In the genomic region with DNA sequence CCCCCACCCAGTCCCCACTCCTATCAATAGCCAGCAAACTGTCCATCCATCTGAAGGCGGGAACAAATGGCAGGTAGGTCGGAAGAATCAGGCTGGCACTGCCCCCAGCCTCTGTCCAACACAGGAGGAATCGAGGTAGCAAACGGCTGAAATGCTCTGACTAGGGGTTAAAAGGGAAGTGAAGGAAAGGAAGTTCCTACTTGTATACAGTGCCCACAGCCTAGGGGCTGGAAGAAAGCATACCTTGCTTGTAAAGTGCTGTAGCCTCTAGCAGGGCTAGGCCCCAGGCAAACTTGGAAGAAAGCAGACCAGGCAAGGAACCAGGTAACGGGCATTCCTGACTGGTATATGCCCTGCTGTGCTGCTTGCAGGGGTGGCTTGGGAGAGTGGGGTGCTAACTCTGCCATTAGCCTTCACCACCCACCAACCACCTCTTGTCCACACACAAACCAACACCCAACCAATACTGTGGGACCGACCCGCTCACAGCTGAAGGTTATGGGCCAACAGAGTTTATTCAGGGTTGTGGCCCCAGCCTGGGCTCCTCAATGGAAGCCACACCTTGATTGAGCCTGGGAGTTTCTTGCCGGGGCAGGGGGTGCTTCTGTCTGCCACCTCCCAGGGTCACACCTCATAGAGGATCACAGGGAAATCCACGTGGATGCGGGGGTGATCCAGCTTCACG, we compare ENCODE assay signal across 22 cellular contexts. TPM values are rescaled to one million over a fixed set of nuclear protein-coding genes. Genes with fewer than 3 reads are reported as not detected.
DNase-seq lines count a peak whose midpoint lies in the region; ATAC-seq and TF ChIP-seq lines count a peak whose summit lies in the region.
"Had no signal": no experiment of that assay in that cellular context is flagged by ENCODE, and none has a peak within 500 bp of the region (broad histone marks: within the 10 kb centered on the region; RNA-seq: fewer than 3 reads in every experiment).

No MANE protein-coding gene starts in this region.

- no peaks in the 10 kb centered on the region for H3K36me3 Mint-ChIP-seq in activated naive CD4-positive, alpha-beta T cell treated with anti-CD3 and anti-CD28 coated beads, Interleukin-2, amount 50 U/mL, for 24 hours
- H3K36me3 Mint-ChIP-seq in endothelial cell (ENCODE audit: low read depth, unreplicated experiment) = peaks cover 13% of the 10 kb centered on the region
- peaks cover 52% of the 10 kb centered on the region for H3K36me3 Mint-ChIP-seq in stimulated activated effector memory CD8-positive, alpha-beta T cell treated with anti-CD3 and anti-CD28 coated beads, Interleukin-12 subunit alpha, Interleukin-12 subunit beta, amount 100 ng/mL, for 72 hours

- H3K27me3 ChIP-seq in HL-60 (ENCODE audit: insufficient read depth, poor library complexity, severe bottlenecking) = no peaks in the 10 kb centered on the region
- H3K27me3 ChIP-seq: brain microvascular endothelial cell, suprapubic skin had no signal

- peak overlapping the region; percentile 79 for H3K27ac Mint-ChIP-seq in activated naive CD4-positive, alpha-beta T cell treated with anti-CD3 and anti-CD28 coated beads, Interleukin-2, amount 50 U/mL, for 24 hours
- peak overlapping the region; percentile 70 for H3K27ac Mint-ChIP-seq in endothelial cell (ENCODE audit: unreplicated experiment)
- H3K27ac Mint-ChIP-seq in stimulated activated effector memory CD8-positive, alpha-beta T cell treated with anti-CD3 and anti-CD28 coated beads, Interleukin-12 subunit alpha, Interleukin-12 subunit beta, amount 100 ng/mL, for 72 hours = peak overlapping the region; percentile 91
- H3K27ac Mint-ChIP-seq in stimulated activated naive CD8-positive, alpha-beta T cell treated with anti-CD3 and anti-CD28 coated beads, Interleukin-15, amount 100 ng/mL, for 72 hours = peak overlapping the region in 1 of 2 donors; percentile 3
- H3K27ac Mint-ChIP-seq: activated naive CD8-positive, alpha-beta T cell treated with anti-CD3 and anti-CD28 coated beads for 36 hours had no signal

- H3K27me3 Mint-ChIP-seq in activated naive CD4-positive, alpha-beta T cell treated with anti-CD3 and anti-CD28 coated beads, Interleukin-2, amount 50 U/mL, for 24 hours = no peaks in the 10 kb centered on the region
- H3K27me3 Mint-ChIP-seq in endothelial cell (ENCODE audit: unreplicated experiment) = peaks cover 7% of the 10 kb centered on the region
- H3K27me3 Mint-ChIP-seq in stimulated activated naive CD8-positive, alpha-beta T cell treated with anti-CD3 and anti-CD28 coated beads, Interleukin-15, amount 100 ng/mL, for 72 hours = no peaks in the 10 kb centered on the region
- H3K27me3 Mint-ChIP-seq: activated naive CD8-positive, alpha-beta T cell treated with anti-CD3 and anti-CD28 coated beads for 36 hours had no signal

- TF ChIP-seq CTCF in HL-60 (IDR thresholded peaks at IDR 0.05; ENCODE audit: insufficient read depth, low read length) (no peak), endothelial cell (IDR thresholded peaks at IDR 0.05; ENCODE audit: unreplicated experiment) (no peak)

- H3K27ac ChIP-seq in HL-60 (replicated peaks) = peak overlapping the region; percentile 50
- H3K27ac ChIP-seq: brain microvascular endothelial cell, PC-9, suprapubic skin had no signal

- H3K4me3 ChIP-seq in HL-60 (replicated peaks; ENCODE audit: insufficient read depth, low read length) = no peak overlapping the region
- H3K4me3 ChIP-seq: PC-9, prostate gland, suprapubic skin had no signal

- H3K4me3 Mint-ChIP-seq in activated naive CD4-positive, alpha-beta T cell treated with anti-CD3 and anti-CD28 coated beads, Interleukin-2, amount 50 U/mL, for 24 hours = no peak overlapping the region
- H3K4me3 Mint-ChIP-seq in endothelial cell (ENCODE audit: unreplicated experiment) = no peak overlapping the region
- no peak overlapping the region for H3K4me3 Mint-ChIP-seq in stimulated activated effector memory CD8-positive, alpha-beta T cell treated with anti-CD3 and anti-CD28 coated beads, Interleukin-12 subunit alpha, Interleukin-12 subunit beta, amount 100 ng/mL, for 72 hours
- no peak overlapping the region for H3K4me3 Mint-ChIP-seq in stimulated activated naive CD8-positive, alpha-beta T cell treated with anti-CD3 and anti-CD28 coated beads, Interleukin-15, amount 100 ng/mL, for 72 hours
- H3K4me3 Mint-ChIP-seq: activated naive CD8-positive, alpha-beta T cell treated with anti-CD3 and anti-CD28 coated beads for 36 hours had no signal

- H3K4me1 Mint-ChIP-seq in activated naive CD4-positive, alpha-beta T cell treated with anti-CD3 and anti-CD28 coated beads, Interleukin-2, amount 50 U/mL, for 24 hours = peaks cover 25% of the 10 kb centered on the region
- H3K4me1 Mint-ChIP-seq in endothelial cell (ENCODE audit: unreplicated experiment) = peaks cover 32% of the 10 kb centered on the region
- peaks cover 31% of the 10 kb centered on the region for H3K4me1 Mint-ChIP-seq in stimulated activated effector memory CD8-positive, alpha-beta T cell treated with anti-CD3 and anti-CD28 coated beads, Interleukin-12 subunit alpha, Interleukin-12 subunit beta, amount 100 ng/mL, for 72 hours
- H3K4me1 Mint-ChIP-seq in stimulated activated naive CD8-positive, alpha-beta T cell treated with anti-CD3 and anti-CD28 coated beads, Interleukin-15, amount 100 ng/mL, for 72 hours = peaks cover 64% of the 10 kb centered on the region

- no peaks in the 10 kb centered on the region for H3K9me3 Mint-ChIP-seq in activated naive CD4-positive, alpha-beta T cell treated with anti-CD3 and anti-CD28 coated beads, Interleukin-2, amount 50 U/mL, for 24 hours
- H3K9me3 Mint-ChIP-seq in endothelial cell (ENCODE audit: unreplicated experiment) = no peaks in the 10 kb centered on the region
- no peaks in the 10 kb centered on the region for H3K9me3 Mint-ChIP-seq in stimulated activated effector memory CD8-positive, alpha-beta T cell treated with anti-CD3 and anti-CD28 coated beads, Interleukin-12 subunit alpha, Interleukin-12 subunit beta, amount 100 ng/mL, for 72 hours
- no peaks in the 10 kb centered on the region for H3K9me3 Mint-ChIP-seq in stimulated activated naive CD8-positive, alpha-beta T cell treated with anti-CD3 and anti-CD28 coated beads, Interleukin-15, amount 100 ng/mL, for 72 hours
- H3K9me3 Mint-ChIP-seq: activated naive CD8-positive, alpha-beta T cell treated with anti-CD3 and anti-CD28 coated beads for 36 hours; mesothelial cell of epicardium had no signal

- no peak for ATAC-seq in stimulated activated effector memory CD8-positive, alpha-beta T cell treated with anti-CD3 and anti-CD28 coated beads, Interleukin-12 subunit alpha, Interleukin-12 subunit beta, amount 100 ng/mL, for 72 hours
- no peak for ATAC-seq in sciatic nerve
- ATAC-seq in stimulated activated naive CD8-positive, alpha-beta T cell treated with anti-CD3 and anti-CD28 coated beads, Interleukin-15, amount 100 ng/mL, for 72 hours = no peak
- no peak for ATAC-seq in HG03135 (IDR thresholded peaks at IDR 0.05; ENCODE audit: unreplicated experiment)

- DNase-seq in activated naive CD4-positive, alpha-beta T cell (lab: John Stamatoyannopoulos, UW) = no peak
- DNase-seq in HL-60 (ENCODE audit: low read depth in 1 of 2, low spot score in 1 of 2) (peak in 1 of 2 experiments; percentile 64), endothelial cell (ENCODE audit: low spot score) (no peak), sciatic nerve (ENCODE audit: low spot score) (no peak)
- no peak for DNase-seq in stimulated activated effector memory CD8-positive, alpha-beta T cell treated with anti-CD3 and anti-CD28 coated beads, Interleukin-12 subunit alpha, Interleukin-12 subunit beta, amount 100 ng/mL, for 72 hours (ENCODE audit: low spot score in 2 of 2)
- no peak for DNase-seq in stimulated activated naive CD8-positive, alpha-beta T cell treated with anti-CD3 and anti-CD28 coated beads, Interleukin-15, amount 100 ng/mL, for 72 hours
- DNase-seq: ACHN; activated CD4-positive, CD25-positive, alpha-beta regulatory T cell treated with anti-CD3 and anti-CD28 coated beads, Interleukin-2, amount 50 U/mL, for 72 hours; activated naive CD8-positive, alpha-beta T cell treated with anti-CD3 and anti-CD28 coated beads for 36 hours; brain microvascular endothelial cell; foreskin melanocyte; NCI-H187; NCI-H226; PC-9; small intestine; stimulated activated CD4-positive, alpha-beta T cell treated with anti-CD3 and anti-CD28 coated beads, Interleukin-4, amount 100 ng/mL, for 1 hour; T1000 had no signal

- intact Hi-C loops in sciatic nerve (cut with DNase I) = no loop called here

RNA-seq across cellular contexts. Expression of a gene that starts 2.4 kb away (rescaled TPM):
- total RNA-seq in endothelial cell (ENCODE audit: unreplicated experiment) = 36.4 TPM
- total RNA-seq in sciatic nerve = 17.7 TPM

RNA-seq across cellular contexts. Expression of a gene that starts 3.1 kb away (rescaled TPM):
- 214 TPM for total RNA-seq in endothelial cell (ENCODE audit: unreplicated experiment)
- total RNA-seq in sciatic nerve = 48.8 TPM

RNA-seq across cellular contexts. Expression of a gene that starts 15.0 kb away (rescaled TPM):
- total RNA-seq in endothelial cell (ENCODE audit: unreplicated experiment) (14.8 TPM), sciatic nerve (51.0 TPM)

RNA-seq across cellular contexts. Expression of a gene that starts 19.9 kb away (rescaled TPM):
- not detected for total RNA-seq in endothelial cell (ENCODE audit: unreplicated experiment)
- total RNA-seq in sciatic nerve = 1.9 TPM

RNA-seq across cellular contexts. Expression of a gene that starts 22.3 kb away (rescaled TPM):
- total RNA-seq in endothelial cell (ENCODE audit: unreplicated experiment) (1.6 TPM), sciatic nerve (19.4 TPM)
